ENCODE assay signal across 1 cellular context in genomic region chr9:96874947-96875459, GRCh38.
TF ChIP-seq lines count a peak whose summit lies in the region.

No MANE protein-coding gene starts in this region.

TF ChIP-seq in GM12878, 131 proteins besides CTCF, POLR2A, EP300 and RAD21 (continued from another document and continues in another):
- TF ChIP-seq, protein P1, sequence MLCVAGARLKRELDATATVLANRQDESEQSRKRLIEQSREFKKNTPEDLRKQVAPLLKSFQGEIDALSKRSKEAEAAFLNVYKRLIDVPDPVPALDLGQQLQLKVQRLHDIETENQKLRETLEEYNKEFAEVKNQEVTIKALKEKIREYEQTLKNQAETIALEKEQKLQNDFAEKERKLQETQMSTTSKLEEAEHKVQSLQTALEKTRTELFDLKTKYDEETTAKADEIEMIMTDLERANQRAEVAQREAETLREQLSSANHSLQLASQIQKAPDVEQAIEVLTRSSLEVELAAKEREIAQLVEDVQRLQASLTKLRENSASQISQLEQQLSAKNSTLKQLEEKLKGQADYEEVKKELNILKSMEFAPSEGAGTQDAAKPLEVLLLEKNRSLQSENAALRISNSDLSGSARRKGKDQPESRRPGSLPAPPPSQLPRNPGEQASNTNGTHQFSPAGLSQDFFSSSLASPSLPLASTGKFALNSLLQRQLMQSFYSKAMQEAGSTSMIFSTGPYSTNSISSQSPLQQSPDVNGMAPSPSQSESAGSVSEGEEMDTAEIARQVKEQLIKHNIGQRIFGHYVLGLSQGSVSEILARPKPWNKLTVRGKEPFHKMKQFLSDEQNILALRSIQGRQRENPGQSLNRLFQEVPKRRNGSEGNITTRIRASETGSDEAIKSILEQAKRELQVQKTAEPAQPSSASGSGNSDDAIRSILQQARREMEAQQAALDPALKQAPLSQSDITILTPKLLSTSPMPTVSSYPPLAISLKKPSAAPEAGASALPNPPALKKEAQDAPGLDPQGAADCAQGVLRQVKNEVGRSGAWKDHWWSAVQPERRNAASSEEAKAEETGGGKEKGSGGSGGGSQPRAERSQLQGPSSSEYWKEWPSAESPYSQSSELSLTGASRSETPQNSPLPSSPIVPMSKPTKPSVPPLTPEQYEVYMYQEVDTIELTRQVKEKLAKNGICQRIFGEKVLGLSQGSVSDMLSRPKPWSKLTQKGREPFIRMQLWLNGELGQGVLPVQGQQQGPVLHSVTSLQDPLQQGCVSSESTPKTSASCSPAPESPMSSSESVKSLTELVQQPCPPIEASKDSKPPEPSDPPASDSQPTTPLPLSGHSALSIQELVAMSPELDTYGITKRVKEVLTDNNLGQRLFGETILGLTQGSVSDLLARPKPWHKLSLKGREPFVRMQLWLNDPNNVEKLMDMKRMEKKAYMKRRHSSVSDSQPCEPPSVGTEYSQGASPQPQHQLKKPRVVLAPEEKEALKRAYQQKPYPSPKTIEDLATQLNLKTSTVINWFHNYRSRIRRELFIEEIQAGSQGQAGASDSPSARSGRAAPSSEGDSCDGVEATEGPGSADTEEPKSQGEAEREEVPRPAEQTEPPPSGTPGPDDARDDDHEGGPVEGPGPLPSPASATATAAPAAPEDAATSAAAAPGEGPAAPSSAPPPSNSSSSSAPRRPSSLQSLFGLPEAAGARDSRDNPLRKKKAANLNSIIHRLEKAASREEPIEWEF (IDR thresholded peaks at IDR 0.05; ENCODE audit: insufficient replicate concordance, low read depth, low read length), result no peak
- TF ChIP-seq CREB1 (IDR thresholded peaks at IDR 0.05; ENCODE audit: low read depth), result peak; percentile 95
- no peak for TF ChIP-seq EGR1 (IDR thresholded peaks at IDR 0.05; ENCODE audit: borderline replicate concordance in 1 of 2, low read depth in 2 of 2, low read length in 2 of 2)
- TF ChIP-seq SIX5 (IDR thresholded peaks at IDR 0.05; ENCODE audit: low read depth, low read length, severe bottlenecking), result peak; percentile 14
- TF ChIP-seq GATAD2B (conservative IDR thresholded peaks at IDR 0.05; ENCODE audit: low read depth), result peak; percentile 41; the same call in 1 of the 2 replicates
- TF ChIP-seq MTA2 (IDR thresholded peaks at IDR 0.05; ENCODE audit: low read depth), result peak; percentile 90
- TF ChIP-seq, protein P2, sequence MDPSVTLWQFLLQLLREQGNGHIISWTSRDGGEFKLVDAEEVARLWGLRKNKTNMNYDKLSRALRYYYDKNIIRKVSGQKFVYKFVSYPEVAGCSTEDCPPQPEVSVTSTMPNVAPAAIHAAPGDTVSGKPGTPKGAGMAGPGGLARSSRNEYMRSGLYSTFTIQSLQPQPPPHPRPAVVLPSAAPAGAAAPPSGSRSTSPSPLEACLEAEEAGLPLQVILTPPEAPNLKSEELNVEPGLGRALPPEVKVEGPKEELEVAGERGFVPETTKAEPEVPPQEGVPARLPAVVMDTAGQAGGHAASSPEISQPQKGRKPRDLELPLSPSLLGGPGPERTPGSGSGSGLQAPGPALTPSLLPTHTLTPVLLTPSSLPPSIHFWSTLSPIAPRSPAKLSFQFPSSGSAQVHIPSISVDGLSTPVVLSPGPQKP (IDR thresholded peaks at IDR 0.05; ENCODE audit: low read depth, low read length), result no peak
- peak; percentile 60 for TF ChIP-seq NR2F1 (conservative IDR thresholded peaks at IDR 0.05)
- no peak for TF ChIP-seq PAX8 (IDR thresholded peaks at IDR 0.05)
- peak; percentile 85 for TF ChIP-seq IKZF1 (conservative IDR thresholded peaks at IDR 0.05)
- no peak; the same call in 1 of the 2 replicates for TF ChIP-seq STAT1 (conservative IDR thresholded peaks at IDR 0.05)
- peak; percentile 60 for TF ChIP-seq GABPA (IDR thresholded peaks at IDR 0.05; ENCODE audit: low read depth)
- TF ChIP-seq CEBPB (IDR thresholded peaks at IDR 0.05; ENCODE audit: borderline replicate concordance in 1 of 2, low read depth in 2 of 2, low read length in 2 of 2), result no peak
- TF ChIP-seq ATF7 (IDR thresholded peaks at IDR 0.05; ENCODE audit: low read depth), result peak; percentile 85
- TF ChIP-seq MAX (IDR thresholded peaks at IDR 0.05; ENCODE audit: low read depth, low read length), result peak; percentile 43; the same call in 1 of the 2 replicates
- TF ChIP-seq PBX3 (IDR thresholded peaks at IDR 0.05; ENCODE audit: insufficient replicate concordance, low read depth, low read length), result peak; percentile 15
- TF ChIP-seq, protein P3, sequence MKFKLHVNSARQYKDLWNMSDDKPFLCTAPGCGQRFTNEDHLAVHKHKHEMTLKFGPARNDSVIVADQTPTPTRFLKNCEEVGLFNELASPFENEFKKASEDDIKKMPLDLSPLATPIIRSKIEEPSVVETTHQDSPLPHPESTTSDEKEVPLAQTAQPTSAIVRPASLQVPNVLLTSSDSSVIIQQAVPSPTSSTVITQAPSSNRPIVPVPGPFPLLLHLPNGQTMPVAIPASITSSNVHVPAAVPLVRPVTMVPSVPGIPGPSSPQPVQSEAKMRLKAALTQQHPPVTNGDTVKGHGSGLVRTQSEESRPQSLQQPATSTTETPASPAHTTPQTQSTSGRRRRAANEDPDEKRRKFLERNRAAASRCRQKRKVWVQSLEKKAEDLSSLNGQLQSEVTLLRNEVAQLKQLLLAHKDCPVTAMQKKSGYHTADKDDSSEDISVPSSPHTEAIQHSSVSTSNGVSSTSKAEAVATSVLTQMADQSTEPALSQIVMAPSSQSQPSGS (IDR thresholded peaks at IDR 0.05; ENCODE audit: low read length), result peak; percentile 83
- TF ChIP-seq JUND (IDR thresholded peaks at IDR 0.05; ENCODE audit: low read depth, low read length), result peak; percentile 68; the same call in 1 of the 2 replicates
- TF ChIP-seq MEF2B (IDR thresholded peaks at IDR 0.05; ENCODE audit: partially characterized antibody, poor library complexity, severe bottlenecking), result peak; percentile 84
- TF ChIP-seq BHLHE40 (IDR thresholded peaks at IDR 0.05; ENCODE audit: borderline replicate concordance in 1 of 2, low read depth in 2 of 2, low read length in 1 of 2), result peak; percentile 66 to 67; a peak in 2 of 4 replicates
- TF ChIP-seq NRF1 (conservative IDR thresholded peaks at IDR 0.05; ENCODE audit: low read depth, low read length), result no peak
- no peak for TF ChIP-seq MYC (IDR thresholded peaks at IDR 0.05; ENCODE audit: insufficient read depth, insufficient read length, insufficient replicate concordance, low read length, severe bottlenecking)
- no peak for TF ChIP-seq ZZZ3 (IDR thresholded peaks at IDR 0.05; ENCODE audit: control insufficient read depth, insufficient read length, low read depth)
- TF ChIP-seq MXI1 (IDR thresholded peaks at IDR 0.05; ENCODE audit: low read depth, low read length), result no peak
- TF ChIP-seq DPF2 (IDR thresholded peaks at IDR 0.05), result peak; percentile 73
- peak; percentile 73 for TF ChIP-seq NFIC (IDR thresholded peaks at IDR 0.05; ENCODE audit: low read depth, low read length)
- TF ChIP-seq TCF3 (IDR thresholded peaks at IDR 0.05; ENCODE audit: borderline replicate concordance, insufficient read depth, low read depth, low read length), result no peak; the same call in 1 of the 2 replicates
- TF ChIP-seq, protein P4, sequence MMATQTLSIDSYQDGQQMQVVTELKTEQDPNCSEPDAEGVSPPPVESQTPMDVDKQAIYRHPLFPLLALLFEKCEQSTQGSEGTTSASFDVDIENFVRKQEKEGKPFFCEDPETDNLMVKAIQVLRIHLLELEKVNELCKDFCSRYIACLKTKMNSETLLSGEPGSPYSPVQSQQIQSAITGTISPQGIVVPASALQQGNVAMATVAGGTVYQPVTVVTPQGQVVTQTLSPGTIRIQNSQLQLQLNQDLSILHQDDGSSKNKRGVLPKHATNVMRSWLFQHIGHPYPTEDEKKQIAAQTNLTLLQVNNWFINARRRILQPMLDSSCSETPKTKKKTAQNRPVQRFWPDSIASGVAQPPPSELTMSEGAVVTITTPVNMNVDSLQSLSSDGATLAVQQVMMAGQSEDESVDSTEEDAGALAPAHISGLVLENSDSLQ (IDR thresholded peaks at IDR 0.05), result peak; percentile 89
- no peak for TF ChIP-seq SMAD5 (IDR thresholded peaks at IDR 0.05; ENCODE audit: low read depth)
- peak; percentile 93 for TF ChIP-seq CREM (IDR thresholded peaks at IDR 0.05; ENCODE audit: low read depth)
- TF ChIP-seq ZNF207 (IDR thresholded peaks at IDR 0.05; ENCODE audit: borderline replicate concordance), result no peak
- no peak for TF ChIP-seq RELA (IDR thresholded peaks at IDR 0.05; ENCODE audit: borderline replicate concordance, partially characterized antibody)
- no peak for TF ChIP-seq ASH2L (IDR thresholded peaks at IDR 0.05; ENCODE audit: borderline replicate concordance, low read depth)
- peak; percentile 67; the same call in 1 of the 2 replicates for TF ChIP-seq FOXM1 (IDR thresholded peaks at IDR 0.05; ENCODE audit: low read depth, low read length)
- 0 out of 2 replicates have a peak, but pooled peaks have one; percentile 27 for TF ChIP-seq CBFB (IDR thresholded peaks at IDR 0.05; ENCODE audit: low read depth)
- no peak for TF ChIP-seq ZNF384 (IDR thresholded peaks at IDR 0.05; ENCODE audit: borderline replicate concordance, low read depth, low read length)
- peak; percentile 49 for TF ChIP-seq SP1 (IDR thresholded peaks at IDR 0.05; ENCODE audit: low read depth, low read length)
- 0 out of 2 replicates have a peak, but pooled peaks have one; percentile 46 for TF ChIP-seq ESRRA (IDR thresholded peaks at IDR 0.05; ENCODE audit: low read length)
- TF ChIP-seq TCF7 (IDR thresholded peaks at IDR 0.05; ENCODE audit: borderline replicate concordance), result peak; percentile 80
- peak; percentile 79; the same call in 1 of the 2 replicates for TF ChIP-seq TCF12 (IDR thresholded peaks at IDR 0.05; ENCODE audit: low read depth, low read length)
- no peak for TF ChIP-seq NR2C1 (IDR thresholded peaks at IDR 0.05)
- peak; percentile 77 for TF ChIP-seq JUNB (IDR thresholded peaks at IDR 0.05)
- TF ChIP-seq SUPT20H (IDR thresholded peaks at IDR 0.05; ENCODE audit: borderline replicate concordance, control insufficient read depth, low read depth, low read length), result no peak
- no peak for TF ChIP-seq POLR2AphosphoS2 (IDR thresholded peaks at IDR 0.05; ENCODE audit: low read depth, low read length)
- peak; percentile 48; the same call in 1 of the 2 replicates for TF ChIP-seq BACH1 (IDR thresholded peaks at IDR 0.05; ENCODE audit: borderline replicate concordance)
- TF ChIP-seq MYB (IDR thresholded peaks at IDR 0.05; ENCODE audit: borderline replicate concordance, low read depth, low read length), result peak; percentile 66; the same call in 1 of the 2 replicates
- TF ChIP-seq, protein P5, sequence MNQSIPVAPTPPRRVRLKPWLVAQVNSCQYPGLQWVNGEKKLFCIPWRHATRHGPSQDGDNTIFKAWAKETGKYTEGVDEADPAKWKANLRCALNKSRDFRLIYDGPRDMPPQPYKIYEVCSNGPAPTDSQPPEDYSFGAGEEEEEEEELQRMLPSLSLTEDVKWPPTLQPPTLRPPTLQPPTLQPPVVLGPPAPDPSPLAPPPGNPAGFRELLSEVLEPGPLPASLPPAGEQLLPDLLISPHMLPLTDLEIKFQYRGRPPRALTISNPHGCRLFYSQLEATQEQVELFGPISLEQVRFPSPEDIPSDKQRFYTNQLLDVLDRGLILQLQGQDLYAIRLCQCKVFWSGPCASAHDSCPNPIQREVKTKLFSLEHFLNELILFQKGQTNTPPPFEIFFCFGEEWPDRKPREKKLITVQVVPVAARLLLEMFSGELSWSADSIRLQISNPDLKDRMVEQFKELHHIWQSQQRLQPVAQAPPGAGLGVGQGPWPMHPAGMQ (IDR thresholded peaks at IDR 0.05; ENCODE audit: borderline replicate concordance), result no peak
- TF ChIP-seq TBL1XR1 (IDR thresholded peaks at IDR 0.05; ENCODE audit: low read depth, low read length), result no peak
- peak; percentile 50; the same call in 1 of the 2 replicates for TF ChIP-seq BCL11A (IDR thresholded peaks at IDR 0.05; ENCODE audit: low read depth, low read length)
- no peak for TF ChIP-seq STAT3 (IDR thresholded peaks at IDR 0.05; ENCODE audit: low read depth, low read length)
- TF ChIP-seq, protein P6, sequence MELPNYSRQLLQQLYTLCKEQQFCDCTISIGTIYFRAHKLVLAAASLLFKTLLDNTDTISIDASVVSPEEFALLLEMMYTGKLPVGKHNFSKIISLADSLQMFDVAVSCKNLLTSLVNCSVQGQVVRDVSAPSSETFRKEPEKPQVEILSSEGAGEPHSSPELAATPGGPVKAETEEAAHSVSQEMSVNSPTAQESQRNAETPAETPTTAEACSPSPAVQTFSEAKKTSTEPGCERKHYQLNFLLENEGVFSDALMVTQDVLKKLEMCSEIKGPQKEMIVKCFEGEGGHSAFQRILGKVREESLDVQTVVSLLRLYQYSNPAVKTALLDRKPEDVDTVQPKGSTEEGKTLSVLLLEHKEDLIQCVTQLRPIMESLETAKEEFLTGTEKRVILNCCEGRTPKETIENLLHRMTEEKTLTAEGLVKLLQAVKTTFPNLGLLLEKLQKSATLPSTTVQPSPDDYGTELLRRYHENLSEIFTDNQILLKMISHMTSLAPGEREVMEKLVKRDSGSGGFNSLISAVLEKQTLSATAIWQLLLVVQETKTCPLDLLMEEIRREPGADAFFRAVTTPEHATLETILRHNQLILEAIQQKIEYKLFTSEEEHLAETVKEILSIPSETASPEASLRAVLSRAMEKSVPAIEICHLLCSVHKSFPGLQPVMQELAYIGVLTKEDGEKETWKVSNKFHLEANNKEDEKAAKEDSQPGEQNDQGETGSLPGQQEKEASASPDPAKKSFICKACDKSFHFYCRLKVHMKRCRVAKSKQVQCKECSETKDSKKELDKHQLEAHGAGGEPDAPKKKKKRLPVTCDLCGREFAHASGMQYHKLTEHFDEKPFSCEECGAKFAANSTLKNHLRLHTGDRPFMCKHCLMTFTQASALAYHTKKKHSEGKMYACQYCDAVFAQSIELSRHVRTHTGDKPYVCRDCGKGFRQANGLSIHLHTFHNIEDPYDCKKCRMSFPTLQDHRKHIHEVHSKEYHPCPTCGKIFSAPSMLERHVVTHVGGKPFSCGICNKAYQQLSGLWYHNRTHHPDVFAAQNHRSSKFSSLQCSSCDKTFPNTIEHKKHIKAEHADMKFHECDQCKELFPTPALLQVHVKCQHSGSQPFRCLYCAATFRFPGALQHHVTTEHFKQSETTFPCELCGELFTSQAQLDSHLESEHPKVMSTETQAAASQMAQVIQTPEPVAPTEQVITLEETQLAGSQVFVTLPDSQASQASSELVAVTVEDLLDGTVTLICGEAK (IDR thresholded peaks at IDR 0.05; ENCODE audit: borderline replicate concordance), result peak; percentile 37; the same call in 1 of the 2 replicates
- no peak for TF ChIP-seq KDM1A (IDR thresholded peaks at IDR 0.05; ENCODE audit: borderline replicate concordance)
